In genomic region chr3:19487386-19487785, GRCh38 we compare ENCODE assay signal across 20 cellular contexts.
"Had no signal": no experiment of that assay in that cellular context is flagged by ENCODE, and none has a peak within 500 bp of the region (broad histone marks: within the 10 kb centered on the region; RNA-seq: fewer than 3 reads in every experiment).

No MANE protein-coding gene starts in this region.

- DNase-seq: islet precursor cell; left ventricle myocardium inferior; mesendoderm; mucosa of descending colon; naive thymus-derived CD4-positive, alpha-beta T cell; ovary; right lobe of liver; stimulated activated CD4-positive, alpha-beta T cell treated with anti-CD3 and anti-CD28 coated beads, Interleukin-1b, Interleukin-23, amount 100 ng/mL, for 48 hours; stimulated activated CD4-positive, alpha-beta T cell treated with anti-CD3 and anti-CD28 coated beads, Interleukin-2, amount 100 ng/mL, for 48 hours; stimulated activated naive B cell treated with anti-CD40 and anti-IgM and Interleukin-4, amounts not matched to agents 10 μg/mL and 1 μg/mL and 100 μg/mL, for 72 hours; stimulated activated naive CD8-positive, alpha-beta T cell treated with anti-CD3 and anti-CD28 coated beads, Interleukin-15, Interleukin-2, amounts not matched to agents 100 U/mL and 50 U/mL, for 24 hours; stomach; testis; tibial artery; trophoblast cell; upper lobe of right lung had no signal

- H3K9me3 ChIP-seq: left ventricle myocardium inferior, mucosa of descending colon, ovary, right atrium auricular region, right lobe of liver, stomach, testis, tibial artery, upper lobe of right lung had no signal

- H3K36me3 ChIP-seq: left ventricle myocardium inferior, ovary, right atrium auricular region, right lobe of liver, stomach, tibial artery, upper lobe of right lung had no signal

- H3K27ac ChIP-seq: left ventricle myocardium inferior, ovary, right atrium auricular region, right lobe of liver, stomach, testis, tibial artery, upper lobe of right lung had no signal

- H3K4me3 ChIP-seq: left ventricle myocardium inferior, lung, mucosa of descending colon, ovary, right atrium auricular region, right lobe of liver, smooth muscle cell, stomach, testis, tibial artery, upper lobe of right lung had no signal

- H3K27me3 ChIP-seq: ovary, right atrium auricular region, right lobe of liver, stomach, testis, tibial artery, upper lobe of right lung had no signal

- ATAC-seq: mucosa of descending colon; naive thymus-derived CD4-positive, alpha-beta T cell; natural killer cell treated with Interleukin-12 subunit alpha and Interleukin-12 subunit beta and Interleukin-15 and Interleukin-18, amount 100 ng/mL, for 72 hours; right lobe of liver; stimulated activated naive B cell treated with anti-CD40 and anti-IgM and Interleukin-4, amounts not matched to agents 10 μg/mL and 1 μg/mL and 100 μg/mL, for 72 hours; stimulated activated naive CD8-positive, alpha-beta T cell treated with anti-CD3 and anti-CD28 coated beads, Interleukin-15, Interleukin-2, amounts not matched to agents 100 U/mL and 50 U/mL, for 24 hours; upper lobe of right lung had no signal
